8 cellular contexts compared by ENCODE assay signal in the genomic region with DNA sequence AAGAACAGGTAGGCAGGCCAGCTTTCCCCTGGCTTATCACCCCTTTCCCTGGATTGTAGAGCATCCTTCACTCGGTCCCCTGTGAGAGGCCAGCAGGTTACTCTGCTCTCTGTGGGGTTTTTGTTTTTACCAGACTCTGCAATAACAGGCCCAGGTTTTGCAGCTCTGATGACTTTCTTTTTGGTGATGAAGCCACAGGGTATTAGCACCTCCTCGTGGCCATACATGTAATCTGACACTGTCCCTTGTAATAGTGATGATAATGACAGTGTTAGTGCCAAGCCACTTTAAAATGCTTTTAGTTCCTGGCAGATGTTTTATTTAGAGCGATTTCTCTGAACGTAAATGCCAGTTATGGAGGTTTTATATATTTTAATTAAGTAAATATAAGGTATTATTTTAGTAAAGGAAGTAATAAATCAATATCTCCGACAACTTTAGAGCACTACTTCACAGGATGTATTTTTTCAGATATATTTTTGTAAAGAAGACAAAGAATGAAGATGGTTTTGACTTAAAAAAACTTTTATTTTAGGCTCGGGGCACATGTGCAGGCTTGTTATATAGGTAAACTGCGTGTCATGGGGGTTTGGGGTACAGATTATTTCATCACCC. TPM values are rescaled to one million over a fixed set of nuclear protein-coding genes. Genes with fewer than 3 reads are reported as not detected.
DNase-seq lines count a peak whose midpoint lies in the region; ATAC-seq, FAIRE-seq and TF ChIP-seq lines count a peak whose summit lies in the region.

No MANE protein-coding gene starts in this region.

- no peaks in the 10 kb centered on the region for H4K20me1 ChIP-seq in osteoblast (ENCODE audit: insufficient read depth, low read length)

- H3K9me3 ChIP-seq in Peyer's patch (no peaks in the 10 kb centered on the region), osteoblast (ENCODE audit: low read depth, low read length) (no peaks in the 10 kb centered on the region)

- H3K4me3 ChIP-seq in Peyer's patch (no peak overlapping the region), osteoblast (ENCODE audit: insufficient read depth, low read length) (no peak overlapping the region)

- peak overlapping the region; percentile 16 for H2AFZ ChIP-seq in osteoblast (ENCODE audit: low read length)

- peak; percentile 91 for ATAC-seq in GM21825 (IDR thresholded peaks at IDR 0.05; ENCODE audit: unreplicated experiment)

- no peaks in the 10 kb centered on the region for H3K79me2 ChIP-seq in osteoblast (ENCODE audit: insufficient read depth, low read length)

- no peaks in the 10 kb centered on the region for H3K4me1 ChIP-seq in Peyer's patch
- H3K4me1 ChIP-seq in osteoblast (ENCODE audit: insufficient read depth, low read length) = no peaks in the 10 kb centered on the region

- TF ChIP-seq CTCF in Peyer's patch (IDR thresholded peaks at IDR 0.05) = peak; percentile 39 to 96 (median 84)
- peak; percentile 81 for TF ChIP-seq CTCF in osteoblast (IDR thresholded peaks at IDR 0.05; ENCODE audit: extremely low read depth, low read depth, low read length)

- TF ChIP-seq POLR2A in Peyer's patch (IDR thresholded peaks at IDR 0.05) = no peak

- no peak for FAIRE-seq in frontal cortex (lab: Jason Lieb, UNC)

- H3K27me3 ChIP-seq in Peyer's patch = no peaks in the 10 kb centered on the region
- no peaks in the 10 kb centered on the region for H3K27me3 ChIP-seq in osteoblast (ENCODE audit: insufficient read depth, low read length)

- in situ Hi-C loops in KBM-7 (cut with MboI; ENCODE audit: low pct_unique_long_range_greater_than_20kb, low sequenced_read_pairs) = loop anchor here (25.0 kb wide), 2 partner anchors 277 to 552 kb away; partner anchors contain the start of genes CHST6, CTRB1 and CTRB2

- no peak overlapping the region for H3K4me2 ChIP-seq in osteoblast (ENCODE audit: insufficient read depth, low read length)

- H3K27ac ChIP-seq in Peyer's patch = no peak overlapping the region
- no peak overlapping the region for H3K27ac ChIP-seq in osteoblast (ENCODE audit: low read depth, low read length)

- H3K36me3 ChIP-seq in Peyer's patch = no peaks in the 10 kb centered on the region
- no peaks in the 10 kb centered on the region for H3K36me3 ChIP-seq in osteoblast (ENCODE audit: insufficient read depth, low read length)

- DNase-seq in GM03348 (ENCODE audit: low spot score) (peak; percentile 75), KBM-7 (peak; percentile 75), Peyer's patch (peak in 2 of 3 donors; percentile 45 to 83), frontal cortex (ENCODE audit: low spot score in 2 of 2) (peak; percentile 34 to 49), osteoblast (ENCODE audit: insufficient read length, low spot score, missing footprints) (peak; percentile 82), NCI-H1048 (lab: John Stamatoyannopoulos, UW) (no peak)
- peak; percentile 20 for DNase-seq in activated T-helper 9 cell treated with anti-CD3 and anti-CD28 coated beads, Interleukin-2, amount 50 U/mL, for 16 hours (ENCODE audit: low read depth)

RNA-seq across cellular contexts. Expression of gene CPHXL, which starts 38.0 kb away (rescaled TPM):
- total RNA-seq in Peyer's patch (not detected), frontal cortex (not detected), osteoblast (not detected in 2 replicates)
